In genomic region chr5:71974165-71974564, GRCh38 we compare ENCODE assay signal across 16 cellular contexts.
DNase-seq lines count a peak whose midpoint lies in the region; ATAC-seq and TF ChIP-seq lines count a peak whose summit lies in the region.
"Had no signal": no experiment of that assay in that cellular context is flagged by ENCODE, and none has a peak within 500 bp of the region (broad histone marks: within the 10 kb centered on the region; RNA-seq: fewer than 3 reads in every experiment).

No MANE protein-coding gene starts in this region.

- no peak for TF ChIP-seq EP300 in SK-N-SH (IDR thresholded peaks at IDR 0.05; ENCODE audit: borderline replicate concordance in 1 of 2, low read depth in 1 of 2, low read length in 1 of 2)

- H3K27me3 ChIP-seq in left ventricle myocardium inferior (ENCODE audit: low read depth) (no peaks in the 10 kb centered on the region), SK-N-SH (ENCODE audit: insufficient read depth) (no peaks in the 10 kb centered on the region)

- H3K9me3 ChIP-seq in left ventricle myocardium inferior (replicated peaks): no peaks in the 10 kb centered on the region
- no peaks in the 10 kb centered on the region for H3K9me3 ChIP-seq in SK-N-SH

- H3K79me2 ChIP-seq in SK-N-SH (ENCODE audit: insufficient read depth): no peaks in the 10 kb centered on the region

- H3K9me2 ChIP-seq in SK-N-SH: no peaks in the 10 kb centered on the region

- TF ChIP-seq CTCF in left ventricle myocardium inferior (IDR thresholded peaks at IDR 0.05; ENCODE audit: borderline replicate concordance): no peak
- TF ChIP-seq CTCF in SK-N-SH (IDR thresholded peaks at IDR 0.05): no peak

- CTCF ChIA-PET in SK-N-SH (lab: Yijun Ruan, JAX): no interaction called here

- H3K4me2 ChIP-seq in SK-N-SH: no peak overlapping the region

- H3K4me1 ChIP-seq in left ventricle myocardium inferior (peaks cover 24% of the 10 kb centered on the region), SK-N-SH (ENCODE audit: control insufficient read depth in 1 of 2, insufficient read depth in 2 of 2, low read depth in 1 of 2, low read length in 1 of 2) (peaks cover 0 to 4% of the 10 kb centered on the region in 2 experiments; a peak in 1 of 4 replicates)

- TF ChIP-seq RAD21 in SK-N-SH (IDR thresholded peaks at IDR 0.05; ENCODE audit: low read length): no peak

- 94% methylated on average over 1 of the region's 1 CpG for WGBS in SK-N-SH (ENCODE audit: low lambda C conversion rate)

- H3K9ac ChIP-seq in SK-N-SH: no peak overlapping the region

- no peaks in the 10 kb centered on the region for H3K36me3 ChIP-seq in left ventricle myocardium inferior
- no peaks in the 10 kb centered on the region for H3K36me3 ChIP-seq in SK-N-SH (replicated peaks in 1 of 2; ENCODE audit: control insufficient read depth in 1 of 2, insufficient read depth in 2 of 2, low read length in 1 of 2)
- H3K36me3 ChIP-seq: WERI-Rb-1 had no signal

- H3K27ac ChIP-seq in left ventricle myocardium inferior (replicated peaks) (peak overlapping the region; percentile 80), SK-N-SH (ENCODE audit: low read depth in 2 of 2, low read length in 1 of 2) (no peak overlapping the region)
- H3K27ac ChIP-seq: WERI-Rb-1 had no signal

- no peaks in the 10 kb centered on the region for H3F3A ChIP-seq in SK-N-SH (replicated peaks; ENCODE audit: insufficient read depth)

- intact Hi-C loops in Right ventricle myocardium inferior (cut with DNase I) (loop anchor here (5.0 kb wide), 1 partner anchor 133 kb away; the partner anchor contains the start of gene MAP1B), cardiac septum (cut with DNase I) (loop anchor here (5.0 kb wide), 1 partner anchor 192 kb away; no protein-coding TSS in a partner anchor), left ventricle myocardium inferior (cut with micrococcal nuclease) (no loop called here)

- no peak overlapping the region; the same call in 1 of the 2 replicates for H2AFZ ChIP-seq in SK-N-SH (ENCODE audit: low read depth)

- DNase-seq in Right ventricle myocardium inferior (ENCODE audit: missing footprints) (no peak), cardiac septum (ENCODE audit: low spot score) (no peak), left ventricle myocardium inferior (no peak), renal cortical epithelial cell (ENCODE audit: low read depth) (peak; percentile 13), SK-N-SH (no peak)
- DNase-seq: activated naive CD4-positive, alpha-beta T cell treated with anti-CD3 and anti-CD28 coated beads for 36 hours; cortex of kidney; mesendoderm; NCI-H1092; NCI-H2227 treated with DMSO at 0.1 percent for 48 hours; stimulated activated CD4-positive, alpha-beta T cell treated with anti-CD3 and anti-CD28 coated beads, Interleukin-1b, Interleukin-23, amount 100 ng/mL, for 48 hours; stimulated activated CD8-positive, alpha-beta memory T cell treated with anti-CD3 and anti-CD28 coated beads, Interleukin-4, amount 100 ng/mL, for 48 hours; WERI-Rb-1 had no signal

- POLR2A ChIA-PET in SK-N-SH (lab: Yijun Ruan, JAX): interaction anchor here (0.6 kb wide), 1 partner anchor 151 kb away, joined by 3 read pairs; no protein-coding TSS in a partner anchor

- peak; percentile 59 for ATAC-seq in Right ventricle myocardium inferior
- ATAC-seq in HG02623 (IDR thresholded peaks at IDR 0.05; ENCODE audit: unreplicated experiment): no peak
- ATAC-seq in HG03097 (IDR thresholded peaks at IDR 0.05; ENCODE audit: low FRiP score, unreplicated experiment): no peak
- no peak for ATAC-seq in GM21423 (IDR thresholded peaks at IDR 0.05; ENCODE audit: unreplicated experiment)

- H3K4me3 ChIP-seq in left ventricle myocardium inferior: no peak overlapping the region
- H3K4me3 ChIP-seq in SK-N-SH (ENCODE audit: low read depth in 2 of 2, low read length in 1 of 2): no peak overlapping the region

- H4K20me1 ChIP-seq in SK-N-SH (ENCODE audit: insufficient read depth): no peaks in the 10 kb centered on the region

TF ChIP-seq in SK-N-SH, 30 proteins besides CTCF, POLR2A, EP300 and RAD21:
- TF ChIP-seq JUND (IDR thresholded peaks at IDR 0.05) (no peak), POLR2AphosphoS5 (IDR thresholded peaks at IDR 0.05; ENCODE audit: low read depth, low read length) (no peak)
